20 cellular contexts compared by ENCODE assay signal in genomic region chr3:169510378-169510777, GRCh38.
DNase-seq lines count a peak whose midpoint lies in the region; TF ChIP-seq lines count a peak whose summit lies in the region.
"Had no signal": no experiment of that assay in that cellular context is flagged by ENCODE, and none has a peak within 500 bp of the region (broad histone marks: within the 10 kb centered on the region; RNA-seq: fewer than 3 reads in every experiment).

No MANE protein-coding gene starts in this region.

- no peaks in the 10 kb centered on the region for H3K79me2 ChIP-seq in MM.1S (ENCODE audit: low read length)
- H3K79me2 ChIP-seq: hepatocyte had no signal

- H3K36me3 ChIP-seq in left ventricle myocardium inferior (no peaks in the 10 kb centered on the region), right atrium auricular region (no peaks in the 10 kb centered on the region), MM.1S (replicated peaks; ENCODE audit: insufficient read depth, low read length) (no peaks in the 10 kb centered on the region)
- H3K36me3 ChIP-seq: HAP-1, ovary had no signal

- no peaks in the 10 kb centered on the region for H3K4me1 Mint-ChIP-seq in Calu3 (ENCODE audit: low read depth, unreplicated experiment)

- intact Hi-C loops in left ventricle myocardium inferior (cut with micrococcal nuclease) (no loop called here), Calu3 (cut with micrococcal nuclease; ENCODE audit: unreplicated experiment) (no loop called here)

- H3K27me3 ChIP-seq in left ventricle myocardium inferior (ENCODE audit: low read depth): no peaks in the 10 kb centered on the region
- no peaks in the 10 kb centered on the region for H3K27me3 ChIP-seq in right atrium auricular region
- H3K27me3 ChIP-seq in MM.1S (replicated peaks; ENCODE audit: insufficient read depth, low read length): no peaks in the 10 kb centered on the region
- H3K27me3 ChIP-seq: body of pancreas, hepatocyte, ovary had no signal

- no peak overlapping the region for H3K4me3 Mint-ChIP-seq in Calu3 (ENCODE audit: low read depth, unreplicated experiment)
- H3K4me3 Mint-ChIP-seq: activated naive CD4-positive, alpha-beta T cell treated with anti-CD3 and anti-CD28 coated beads for 36 hours; stimulated activated naive CD8-positive, alpha-beta T cell treated with anti-CD3 and anti-CD28 coated beads, Interleukin-15, Interleukin-2, amounts not matched to agents 100 ng/mL and 50 ng/mL, for 24 hours had no signal

- TF ChIP-seq CTCF in left ventricle myocardium inferior (IDR thresholded peaks at IDR 0.05; ENCODE audit: borderline replicate concordance) (no peak), right atrium auricular region (IDR thresholded peaks at IDR 0.05) (no peak), MM.1S (IDR thresholded peaks at IDR 0.05; ENCODE audit: low read length) (no peak), Calu3 (IDR thresholded peaks at IDR 0.05; ENCODE audit: unreplicated experiment) (no peak)

- CTCF ChIA-PET in Calu3 (lab: Charles Lee): interaction anchor here (0.6 kb wide), 1 partner anchor 85 kb away, joined by 3 read pairs; no protein-coding TSS in a partner anchor

- H3K27ac Mint-ChIP-seq in Calu3 (ENCODE audit: unreplicated experiment): no peak overlapping the region
- H3K27ac Mint-ChIP-seq: activated naive CD4-positive, alpha-beta T cell treated with anti-CD3 and anti-CD28 coated beads for 36 hours; stimulated activated naive CD8-positive, alpha-beta T cell treated with anti-CD3 and anti-CD28 coated beads, Interleukin-15, Interleukin-2, amounts not matched to agents 100 ng/mL and 50 ng/mL, for 24 hours had no signal

- H3K4me3 ChIP-seq in left ventricle myocardium inferior (no peak overlapping the region), right atrium auricular region (no peak overlapping the region), MM.1S (ENCODE audit: low read length) (no peak overlapping the region)
- H3K4me3 ChIP-seq: body of pancreas, HAP-1, hepatocyte, ovary had no signal

- H3K9me2 ChIP-seq in MM.1S (replicated peaks; ENCODE audit: insufficient read depth, low read length): no peaks in the 10 kb centered on the region

- H4K20me1 ChIP-seq in MM.1S (ENCODE audit: insufficient read depth, low read length): no peaks in the 10 kb centered on the region

- H3K9ac ChIP-seq in MM.1S (ENCODE audit: low read length): no peak overlapping the region

- H3F3A ChIP-seq in MM.1S (ENCODE audit: insufficient read depth, low read length): peaks cover 8% of the 10 kb centered on the region

- no peaks in the 10 kb centered on the region for H3K9me3 Mint-ChIP-seq in Calu3 (ENCODE audit: low read depth, unreplicated experiment)
- H3K9me3 Mint-ChIP-seq: activated naive CD4-positive, alpha-beta T cell treated with anti-CD3 and anti-CD28 coated beads for 36 hours; stimulated activated naive CD8-positive, alpha-beta T cell treated with anti-CD3 and anti-CD28 coated beads, Interleukin-15, Interleukin-2, amounts not matched to agents 100 ng/mL and 50 ng/mL, for 24 hours had no signal

- H3K27ac ChIP-seq in left ventricle myocardium inferior (replicated peaks) (peak overlapping the region; percentile 48), right atrium auricular region (no peak overlapping the region), MM.1S (ENCODE audit: low read length) (peak overlapping the region; percentile 39; the same call in 1 of the 2 replicates)
- H3K27ac ChIP-seq: body of pancreas, hepatocyte, ovary had no signal

- H3K4me2 ChIP-seq in MM.1S (ENCODE audit: low read depth, low read length): peak overlapping the region; percentile 51
- H3K4me2 ChIP-seq: hepatocyte had no signal

- H3K27me3 Mint-ChIP-seq in Calu3 (ENCODE audit: unreplicated experiment): no peaks in the 10 kb centered on the region
- H3K27me3 Mint-ChIP-seq: stimulated activated naive CD8-positive, alpha-beta T cell treated with anti-CD3 and anti-CD28 coated beads, Interleukin-15, Interleukin-2, amounts not matched to agents 100 ng/mL and 50 ng/mL, for 24 hours had no signal

- H3K9me3 ChIP-seq in left ventricle myocardium inferior (replicated peaks) (no peaks in the 10 kb centered on the region), right atrium auricular region (no peaks in the 10 kb centered on the region), MM.1S (replicated peaks; ENCODE audit: insufficient read depth, low read length) (no peaks in the 10 kb centered on the region)
- H3K9me3 ChIP-seq: body of pancreas, HAP-1, ovary had no signal

- DNase-seq in left ventricle myocardium inferior (no peak), right atrium auricular region (ENCODE audit: low spot score) (no peak), MM.1S (no peak), dermis blood vessel endothelial cell (peak; percentile 74), retina (peak; percentile 75), Calu3 (no peak), H4 (ENCODE audit: low spot score) (no peak), LoVo (ENCODE audit: low spot score) (no peak)
- DNase-seq: activated CD4-positive, alpha-beta T cell treated with anti-CD3 and anti-CD28 coated beads for 1 hour; activated CD8-positive, alpha-beta memory T cell treated with anti-CD3 and anti-CD28 coated beads, Interleukin-2, amount 50 U/mL, for 4 hours; activated naive CD4-positive, alpha-beta T cell treated with anti-CD3 and anti-CD28 coated beads for 36 hours; body of pancreas; kidney glomerular epithelial cell; NCI-H2029; NCI-H510A treated with DMSO at 0.1 percent for 48 hours; ovary; T-helper 1 cell had no signal

- no peaks in the 10 kb centered on the region for H3K36me3 Mint-ChIP-seq in Calu3 (ENCODE audit: insufficient read depth, unreplicated experiment)

- no TSS peak for BruUV-seq in Calu3 (replicated peaks; lab: Mats Ljungman, UMichigan)

- peak overlapping the region; percentile 24 for H2AFZ ChIP-seq in MM.1S (ENCODE audit: low read length)
- H2AFZ ChIP-seq: hepatocyte had no signal

- H3K4me1 ChIP-seq in left ventricle myocardium inferior: peaks cover 4% of the 10 kb centered on the region
- H3K4me1 ChIP-seq in right atrium auricular region: no peaks in the 10 kb centered on the region
- H3K4me1 ChIP-seq in MM.1S (ENCODE audit: low read length): peaks cover 23% of the 10 kb centered on the region

Comparison
In these comparisons a context has a peak if more than half of its experiments do, and no peak if none do; other contexts are left out.
1. H3K27ac ChIP-seq: peak in left ventricle myocardium inferior (single experiment) and MM.1S (single experiment); none in right atrium auricular region (0 of 2).
2. DNase-seq: peak in dermis blood vessel endothelial cell (single experiment) and retina (single experiment); none in left ventricle myocardium inferior (single experiment), right atrium auricular region (single experiment), MM.1S (single experiment), Calu3 (single experiment), H4 (single experiment) and LoVo (single experiment).